In the genomic region with DNA sequence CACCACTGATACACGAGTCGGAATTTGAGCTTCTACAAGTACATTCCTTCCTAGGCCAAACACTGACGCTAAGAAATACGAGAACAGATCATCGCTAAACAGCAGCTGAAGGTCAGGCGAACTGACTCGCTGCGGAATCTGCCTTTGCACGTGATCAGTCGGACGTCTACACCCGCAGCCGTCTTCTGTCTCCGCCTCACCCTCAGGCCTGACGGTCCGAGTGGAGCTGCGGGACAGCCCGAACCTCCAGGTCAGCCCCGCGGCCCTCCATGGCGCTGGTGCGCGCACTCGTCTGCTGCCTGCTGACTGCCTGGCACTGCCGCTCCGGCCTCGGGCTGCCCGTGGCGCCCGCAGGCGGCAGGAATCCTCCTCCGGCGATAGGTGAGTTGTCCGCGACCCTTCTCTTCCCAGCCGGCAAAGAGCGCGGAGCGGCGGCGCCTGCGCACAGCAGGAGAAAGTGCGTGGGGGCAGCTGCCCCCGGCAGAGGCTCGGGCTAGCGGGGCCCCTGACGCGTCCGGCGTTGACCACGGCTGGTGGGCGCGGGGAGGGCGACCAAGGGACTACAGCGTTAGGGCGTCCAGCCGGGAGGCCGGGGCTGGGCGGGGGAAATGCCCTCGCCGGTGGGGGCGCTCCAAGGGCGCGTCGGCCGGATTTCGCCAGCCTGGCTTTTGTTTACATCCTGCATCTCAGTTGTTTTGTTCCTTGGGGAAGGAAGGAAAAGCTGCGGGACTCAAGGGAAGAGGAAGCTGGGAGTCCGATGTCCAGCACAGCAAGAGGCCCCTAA, we compare ENCODE assay signal across 7 cellular contexts. TPM values are rescaled to one million over a fixed set of nuclear protein-coding genes. Genes with fewer than 3 reads are reported as not detected.
DNase-seq lines count a peak whose midpoint lies in the region; ATAC-seq and TF ChIP-seq lines count a peak whose summit lies in the region.

A gene with protein sequence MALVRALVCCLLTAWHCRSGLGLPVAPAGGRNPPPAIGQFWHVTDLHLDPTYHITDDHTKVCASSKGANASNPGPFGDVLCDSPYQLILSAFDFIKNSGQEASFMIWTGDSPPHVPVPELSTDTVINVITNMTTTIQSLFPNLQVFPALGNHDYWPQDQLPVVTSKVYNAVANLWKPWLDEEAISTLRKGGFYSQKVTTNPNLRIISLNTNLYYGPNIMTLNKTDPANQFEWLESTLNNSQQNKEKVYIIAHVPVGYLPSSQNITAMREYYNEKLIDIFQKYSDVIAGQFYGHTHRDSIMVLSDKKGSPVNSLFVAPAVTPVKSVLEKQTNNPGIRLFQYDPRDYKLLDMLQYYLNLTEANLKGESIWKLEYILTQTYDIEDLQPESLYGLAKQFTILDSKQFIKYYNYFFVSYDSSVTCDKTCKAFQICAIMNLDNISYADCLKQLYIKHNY (plus strand): TSS at position 181 of the 784 bp plus-strand sequence. CDS start 89 bp downstream, at position 270.

- H3K4me1 ChIP-seq in IMR-90 (ENCODE audit: control insufficient read depth, insufficient read depth, low read length): peaks cover 9% of the 10 kb centered on the region
- peaks cover 9% of the 10 kb centered on the region; the same call in 1 of the 2 replicates for H3K4me1 ChIP-seq in Panc1 (ENCODE audit: control insufficient read depth, insufficient read depth, low read length)
- H3K4me1 ChIP-seq in body of pancreas: peaks cover 45% of the 10 kb centered on the region

- H3K56ac ChIP-seq in IMR-90 (ENCODE audit: extremely low read depth, insufficient read depth, low read length): peak within 1 kb of the TSS; percentile 91

- peak within 1 kb of the TSS; percentile 72 for H2BK20ac ChIP-seq in IMR-90 (ENCODE audit: low read depth, low read length)

- intact Hi-C loops in IMR-90 (cut with micrococcal nuclease): loop anchor here (1.0 to 5.0 kb wide), 4 partner anchors 9 to 50 kb away; no protein-coding TSS in a partner anchor
- intact Hi-C loops in Panc1 (cut with micrococcal nuclease; ENCODE audit: unreplicated experiment): no loop called here
- intact Hi-C loops in body of pancreas (cut with DNase I): no loop called here

- H2AFZ ChIP-seq in IMR-90 (replicated peaks; ENCODE audit: low read length, poor library complexity): peak within 1 kb of the TSS; percentile 95

- CTCF ChIA-PET in IMR-90 (lab: Yijun Ruan, JAX) (interaction anchor here (0.5 to 1.6 kb wide), 12 partner anchors 9 to 1091 kb away, joined by 3 to 8 read pairs (median 3); no protein-coding TSS in a partner anchor), Panc1 (lab: Charles Lee) (interaction anchor here (1.5 kb wide), 1 partner anchor 9 kb away, joined by 5 read pairs; no protein-coding TSS in a partner anchor)

- H3K36me3 ChIP-seq in IMR-90 (ENCODE audit: control insufficient read depth, insufficient read depth, low read length) (peaks cover 1% of the 10 kb centered on the region; the same call in 1 of the 2 replicates), Panc1 (ENCODE audit: control insufficient read depth, insufficient read depth, low read length) (no peaks in the 10 kb centered on the region), body of pancreas (replicated peaks in 1 of 2; ENCODE audit: insufficient read depth in 1 of 2, low read depth in 2 of 2) (no peaks in the 10 kb centered on the region)

- H3K27me3 ChIP-seq in IMR-90 (ENCODE audit: control insufficient read depth, insufficient read depth, low read length): no peaks in the 10 kb centered on the region
- peaks cover 4% of the 10 kb centered on the region; the same call in 1 of the 2 replicates for H3K27me3 ChIP-seq in Panc1 (ENCODE audit: control insufficient read depth, insufficient read depth, low read length)
- no peaks in the 10 kb centered on the region for H3K27me3 ChIP-seq in body of pancreas

- TF ChIP-seq POLR2A in IMR-90 (IDR thresholded peaks at IDR 0.05; ENCODE audit: low read depth, low read length): peak; percentile 63
- peak; percentile 88 to 93 (median 91) for TF ChIP-seq POLR2A in body of pancreas (IDR thresholded peaks at IDR 0.05)

- ATAC-seq in GM21786 (IDR thresholded peaks at IDR 0.05; ENCODE audit: unreplicated experiment) (peak; percentile 60), IMR-90 (ENCODE audit: low read depth) (peak; percentile 80), Panc1 (peak; percentile 92), body of pancreas (peak; percentile 78)

- H4K5ac ChIP-seq in IMR-90 (ENCODE audit: low read depth, low read length): peak within 1 kb of the TSS; percentile 83

- TF ChIP-seq CTCF in GM12865 (IDR thresholded peaks at IDR 0.05; ENCODE audit: insufficient read depth, low read depth, low read length, missing control alignments) (peak; percentile 18), IMR-90 (conservative IDR thresholded peaks at IDR 0.05; ENCODE audit: low read depth, low read length) (peak; percentile 39), Panc1 (IDR thresholded peaks at IDR 0.05) (peak; percentile 89), body of pancreas (IDR thresholded peaks at IDR 0.05) (peak; percentile 29 to 59 (median 51))

- POLR2A ChIA-PET in IMR-90 (lab: Charles Lee; ENCODE audit: unreplicated experiment): interaction anchor here (0.7 to 1.3 kb wide), 3 partner anchors 13 to 362 kb away, joined by 3 to 4 read pairs (median 3); no protein-coding TSS in a partner anchor
- POLR2A ChIA-PET in Panc1 (lab: Charles Lee): interaction anchor here (0.6 kb wide), 1 partner anchor 139 kb away, joined by 3 read pairs; no protein-coding TSS in a partner anchor

- no TSS peak for BruUV-seq in IMR-90 (replicated peaks; lab: Mats Ljungman, UMichigan)
- BruUV-seq in Panc1 (replicated peaks; lab: Mats Ljungman, UMichigan): no TSS peak

- H3K4me3 ChIP-seq in GM12865 (ENCODE audit: low read depth, low read length): peak within 1 kb of the TSS; percentile 53
- H3K4me3 ChIP-seq in IMR-90 (ENCODE audit: insufficient read depth, low read depth, low read length): peak within 1 kb of the TSS; percentile 63
- peak within 1 kb of the TSS; percentile 65 to 70 for H3K4me3 ChIP-seq in Panc1 (ENCODE audit: low read depth in 2 of 2, low read length in 2 of 2)
- peak within 1 kb of the TSS; percentile 9 to 10 for H3K4me3 ChIP-seq in body of pancreas

- peak within 1 kb of the TSS; percentile 33 to 96 for H4K8ac ChIP-seq in IMR-90 (ENCODE audit: low read depth in 2 of 2, low read length in 2 of 2)

- peak within 1 kb of the TSS; percentile 33; the same call in 2 of the 3 replicates for H2BK15ac ChIP-seq in IMR-90 (ENCODE audit: low read depth, low read length)

- peak within 1 kb of the TSS; percentile 89 for H3K23ac ChIP-seq in IMR-90 (ENCODE audit: low read depth, low read length)

- H2BK5ac ChIP-seq in IMR-90 (ENCODE audit: low read depth, low read length, poor library complexity, severe bottlenecking): peak within 1 kb of the TSS; percentile 90

- H3K18ac ChIP-seq in IMR-90 (ENCODE audit: low read depth, low read length): peak within 1 kb of the TSS; percentile 73

- peak within 1 kb of the TSS; percentile 87 for H3K4ac ChIP-seq in IMR-90 (ENCODE audit: low read depth, low read length)

- dilution Hi-C loops in IMR-90 (cut with HindIII; ENCODE audit: low sequenced_read_pairs, unreplicated experiment): no loop called here

- peak within 1 kb of the TSS; percentile 82 for H3K4me2 ChIP-seq in IMR-90 (ENCODE audit: low read depth, low read length)

- peak within 1 kb of the TSS; percentile 80 for H4K91ac ChIP-seq in IMR-90 (ENCODE audit: insufficient read depth, low read depth, low read length)

- DNase-seq in GM12865 (ENCODE audit: low read depth) (peak; percentile 28), IMR-90 (peak; percentile 97), Panc1 (ENCODE audit: low read depth, low spot score) (peak; percentile 72), body of pancreas (peak; percentile 78 to 83 (median 81)), iPS DF 19.7 (ENCODE audit: low read depth, low spot score) (peak; percentile 60), pulmonary artery endothelial cell (ENCODE audit: low read depth, low spot score) (peak; percentile 5)

- TF ChIP-seq RAD21 in IMR-90 (IDR thresholded peaks at IDR 0.05; ENCODE audit: low read length): no peak

- H3K27ac ChIP-seq in IMR-90 (ENCODE audit: insufficient read depth, low read length) (peak within 1 kb of the TSS; percentile 98), Panc1 (ENCODE audit: low read length) (peak within 1 kb of the TSS; percentile 68), body of pancreas (peak within 1 kb of the TSS; percentile 88 to 99 (median 96))

- peak within 1 kb of the TSS; percentile 13 for H2AK5ac ChIP-seq in IMR-90 (ENCODE audit: low read depth, low read length)

- 0% methylated on average over 23 of the region's 69 CpGs; no CpG with 5 or more reads in 1 of the 2 experiments for WGBS in IMR-90 (ENCODE audit: extremely low coverage in 2 of 2, insufficient read length in 1 of 2), 2 experiments
- 0 to 1% methylated on average over 63 to 69 of the region's 69 CpGs for WGBS in body of pancreas, 2 donors

- H3K9ac ChIP-seq in IMR-90 (ENCODE audit: low read depth, low read length): peak within 1 kb of the TSS; percentile 79

- H3K79me1 ChIP-seq in IMR-90 (ENCODE audit: low read depth in 1 of 2, low read length in 2 of 2): peaks cover 4 to 28% of the 10 kb centered on the region in 2 experiments; a peak in 2 of 4 replicates

- no peaks in the 10 kb centered on the region for H4K20me1 ChIP-seq in IMR-90 (ENCODE audit: insufficient read depth, low read length)

- H3K9me1 ChIP-seq in IMR-90 (ENCODE audit: insufficient read depth, low read length): no peaks in the 10 kb centered on the region

- H3K9me3 ChIP-seq in IMR-90 (ENCODE audit: control insufficient read depth, insufficient read depth, low read length) (no peaks in the 10 kb centered on the region), Panc1 (ENCODE audit: control insufficient read depth, insufficient read depth, low read depth, low read length) (no peaks in the 10 kb centered on the region), body of pancreas (no peaks in the 10 kb centered on the region)

- in situ Hi-C loops in IMR-90 (cut with MboI; ENCODE audit: low sequenced_read_pairs) (no loop called here), Panc1 (cut with HindIII; ENCODE audit: low pct_unique_long_range_greater_than_20kb, low sequenced_read_pairs) (no loop called here)

- peak within 1 kb of the TSS; percentile 80 for H2BK120ac ChIP-seq in IMR-90 (ENCODE audit: low read depth, low read length)

- peak within 1 kb of the TSS; percentile 83 for H3K14ac ChIP-seq in IMR-90 (replicated peaks; ENCODE audit: low read depth, low read length)

- H2AK9ac ChIP-seq in IMR-90 (replicated peaks; ENCODE audit: low read depth, low read length, poor library complexity): peak within 1 kb of the TSS; percentile 56

TF ChIP-seq in IMR-90, 13 proteins besides CTCF, POLR2A, EP300 and RAD21 (continues in another document):
- TF ChIP-seq MAZ (IDR thresholded peaks at IDR 0.05; ENCODE audit: borderline replicate concordance, low read depth, low read length) (peak; percentile 65; the same call in 1 of the 2 replicates), RFX5 (IDR thresholded peaks at IDR 0.05; ENCODE audit: low read depth, low read length) (no peak), BHLHE40 (IDR thresholded peaks at IDR 0.05; ENCODE audit: low read depth, low read length) (peak; percentile 93)

RNA-seq across cellular contexts. Expression of the gene that starts here (rescaled TPM):
- total RNA-seq in IMR-90 (2012; rRNA removed) (9.7 and 9.9 TPM in 2 replicates), Panc1 (2021; ENCODE audit: unreplicated experiment) (1.8 TPM), body of pancreas (10 to 100 TPM; 11.5 to 21.3 TPM), pulmonary artery endothelial cell (2.4 and 5.4 TPM in 2 replicates)
- 14.2 TPM in 2 replicates for polyA plus RNA-seq in IMR-90 (2012; rRNA removed)
- 3.5 and 7.3 TPM in 2 replicates for polyA plus RNA-seq in IMR-90 (2012; cell fraction: cytosol; rRNA removed)
- polyA plus RNA-seq in IMR-90 (2012; cell fraction: nucleus; rRNA removed; ENCODE audit: low replicate concordance): 3.2 and 12.1 TPM in 2 replicates
- polyA plus RNA-seq in Panc1 (2012; ENCODE audit: insufficient read length): 2.2 TPM

Comparison
In these comparisons a context has a peak if more than half of its experiments do, and no peak if none do; other contexts are left out.
1. Peak in every context shown above with its lines: DNase-seq, ATAC-seq, H3K4me3 ChIP-seq and H3K27ac ChIP-seq.
2. DNase-seq: peak in every context shown above with its lines; median percentile 97 in IMR-90; 81 in body of pancreas; 72 in Panc1; 60 in iPS DF 19.7; 28 in GM12865; 5 in pulmonary artery endothelial cell.
3. H3K4me3 ChIP-seq: peak in every context shown above with its lines; median percentile 68 in Panc1; 63 in IMR-90; 53 in GM12865; 10 in body of pancreas.
4. CTCF ChIP-seq: peak in every context shown above with its lines; median percentile 89 in Panc1; 51 in body of pancreas; 39 in IMR-90; 18 in GM12865.